ENCODE assay signal across 8 cellular contexts in genomic region chr1:44423706-44424546, GRCh38. TPM values are rescaled to one million over a fixed set of nuclear protein-coding genes. Genes with fewer than 3 reads are reported as not detected.
A peak's percentile ranks its signal among the peaks of the same experiment; 100 is the strongest.
DNase-seq lines count a peak whose midpoint lies in the region; ATAC-seq and TF ChIP-seq lines count a peak whose summit lies in the region.

No MANE protein-coding gene starts in this region.

- H2AFZ ChIP-seq in neural progenitor cell (replicated peaks), result no peak overlapping the region

- H3K4me1 ChIP-seq in HEK293 (ENCODE audit: control insufficient read depth, insufficient read depth, low read length) (peaks cover 10% of the 10 kb centered on the region), right atrium auricular region (peaks cover 0 to 32% of the 10 kb centered on the region in 2 donors), neural progenitor cell (peaks cover 33% of the 10 kb centered on the region)

- H3K27ac Mint-ChIP-seq in WTC11, result peak overlapping the region; percentile 26
- no peak overlapping the region for H3K27ac Mint-ChIP-seq in neural progenitor cell

- H3K27me3 Mint-ChIP-seq in WTC11 (ENCODE audit: low read depth), result no peaks in the 10 kb centered on the region; the same call in 1 of the 2 replicates
- H3K27me3 Mint-ChIP-seq in neural progenitor cell (ENCODE audit: insufficient read depth, low read depth), result peaks cover 40% of the 10 kb centered on the region

- H3K27ac ChIP-seq in HEK293 (ENCODE audit: extremely low read depth, low read depth, low read length) (no peak overlapping the region), right atrium auricular region (no peak overlapping the region), neural progenitor cell (no peak overlapping the region)

- DNase-seq in WTC11 (ENCODE audit: low spot score), result no peak
- peak; percentile 65 for DNase-seq in right atrium auricular region (ENCODE audit: low spot score)
- peak; percentile 58 for DNase-seq in superior temporal gyrus (ENCODE audit: extremely low spot score)
- no peak for DNase-seq in neural progenitor cell (ENCODE audit: low spot score)

- H3K4me1 Mint-ChIP-seq in WTC11 (peaks cover 72% of the 10 kb centered on the region), neural progenitor cell (peaks cover 54% of the 10 kb centered on the region)

- POLR2A ChIA-PET in HEK293 (lab: Yijun Ruan, JAX), result no interaction called here
- POLR2A ChIA-PET in WTC11 (lab: Charles Lee), result interaction anchor here (1.0 kb wide), 1 partner anchor 16 kb away, joined by 3 read pairs; no protein-coding TSS in a partner anchor

- H3K4me3 Mint-ChIP-seq in WTC11, result no peak overlapping the region
- H3K4me3 Mint-ChIP-seq in neural progenitor cell, result no peak overlapping the region

- peaks cover 45% of the 10 kb centered on the region for H4K20me1 ChIP-seq in neural progenitor cell (ENCODE audit: low read depth)

- H3K9me3 Mint-ChIP-seq in WTC11 (no peaks in the 10 kb centered on the region), neural progenitor cell (no peaks in the 10 kb centered on the region)

- H3K36me3 ChIP-seq in HEK293 (ENCODE audit: control insufficient read depth in 2 of 2, insufficient read depth in 1 of 2, low read length in 2 of 2) (no peaks in the 10 kb centered on the region), right atrium auricular region (no peaks in the 10 kb centered on the region), neural progenitor cell (no peaks in the 10 kb centered on the region)

- peaks cover 41% of the 10 kb centered on the region for H3F3A ChIP-seq in neural progenitor cell (ENCODE audit: low read depth)

- no peaks in the 10 kb centered on the region for H3K9me3 ChIP-seq in HEK293 (ENCODE audit: control insufficient read depth, insufficient read depth, low read depth, low read length)
- no peaks in the 10 kb centered on the region for H3K9me3 ChIP-seq in right atrium auricular region
- H3K9me3 ChIP-seq in neural progenitor cell (ENCODE audit: low read depth), result no peaks in the 10 kb centered on the region

- H3K36me3 Mint-ChIP-seq in WTC11 (no peaks in the 10 kb centered on the region), neural progenitor cell (no peaks in the 10 kb centered on the region)

- no peak for ATAC-seq in WTC11
- ATAC-seq in GM21381 (IDR thresholded peaks at IDR 0.05; ENCODE audit: unreplicated experiment), result no peak
- ATAC-seq in HG02840 (IDR thresholded peaks at IDR 0.05; ENCODE audit: low FRiP score, unreplicated experiment), result no peak
- no peak for ATAC-seq in GM19452 (IDR thresholded peaks at IDR 0.05; ENCODE audit: unreplicated experiment)

- no peak for TF ChIP-seq CTCF in HEK293 (tag by site-specific recombination; IDR thresholded peaks at IDR 0.05)
- no peak for TF ChIP-seq CTCF in WTC11 (IDR thresholded peaks at IDR 0.05)
- no peak for TF ChIP-seq CTCF in right atrium auricular region (IDR thresholded peaks at IDR 0.05)
- TF ChIP-seq CTCF in neural progenitor cell (IDR thresholded peaks at IDR 0.05), result no peak

- CTCF ChIA-PET in HEK293 (lab: Yijun Ruan, JAX) (interaction anchor here (0.6 to 0.7 kb wide), 2 partner anchors 27 to 60 kb away, joined by 3 read pairs; no protein-coding TSS in a partner anchor), WTC11 (lab: Charles Lee) (interaction anchor here (1.0 to 2.4 kb wide), 5 partner anchors 19 to 171 kb away, joined by 3 to 7 read pairs (median 5); partner anchors contain the start of gene RNF220)

- H3K27me3 ChIP-seq in right atrium auricular region, result peaks cover 10 to 14% of the 10 kb centered on the region in 2 donors
- peaks cover 100% of the 10 kb centered on the region for H3K27me3 ChIP-seq in neural progenitor cell

- H3K4me3 ChIP-seq in HEK293 (ENCODE audit: low read depth, low read length) (no peak overlapping the region), right atrium auricular region (no peak overlapping the region), neural progenitor cell (no peak overlapping the region)

- no peak overlapping the region for H3K4me2 ChIP-seq in neural progenitor cell

- H3K79me2 ChIP-seq in neural progenitor cell (ENCODE audit: low read depth), result no peaks in the 10 kb centered on the region

- H3K9ac ChIP-seq in neural progenitor cell, result no peak overlapping the region

TF ChIP-seq in HEK293, 187 proteins besides CTCF, POLR2A, EP300 and RAD21:
- TF ChIP-seq ZNF350 (tag by site-specific recombination; IDR thresholded peaks at IDR 0.05) (no peak), ZBTB20 (tag by site-specific recombination; IDR thresholded peaks at IDR 0.05) (peak; percentile 85), ZNF843 (tag by site-specific recombination; IDR thresholded peaks at IDR 0.05) (no peak), WT1 (tag by site-specific recombination; IDR thresholded peaks at IDR 0.05) (no peak), TRIM28 (IDR thresholded peaks at IDR 0.05; ENCODE audit: borderline replicate concordance, low read length) (0 out of 2 replicates have a peak, but pooled peaks have one; percentile 39), ZFP37 (tag by site-specific recombination; IDR thresholded peaks at IDR 0.05) (no peak), ZBTB17 (tag by site-specific recombination; IDR thresholded peaks at IDR 0.05) (0 out of 2 replicates have a peak, but pooled peaks have one; percentile 17)
TF ChIP-seq in HEK293: peak in this region for 3.

TF ChIP-seq in WTC11, 78 proteins besides CTCF, POLR2A, EP300 and RAD21:
- TF ChIP-seq EMX1 (CRISPR knock-in tag; IDR thresholded peaks at IDR 0.05) (no peak), NFATC4 (CRISPR knock-in tag; IDR thresholded peaks at IDR 0.05) (no peak), ZBTB21 (CRISPR knock-in tag; IDR thresholded peaks at IDR 0.05; ENCODE audit: borderline replicate concordance) (no peak), IRF2 (CRISPR knock-in tag; IDR thresholded peaks at IDR 0.05; ENCODE audit: borderline replicate concordance, low read depth) (no peak), PRDM15 (CRISPR knock-in tag; IDR thresholded peaks at IDR 0.05) (no peak), JUN (CRISPR knock-in tag; IDR thresholded peaks at IDR 0.05) (no peak), AFF4 (CRISPR knock-in tag; IDR thresholded peaks at IDR 0.05; ENCODE audit: borderline replicate concordance) (no peak)

RNA-seq across cellular contexts. Expression of gene RNF220, which starts 18.9 kb away (rescaled TPM):
- 117 to 128 TPM (median 124 TPM) in 3 replicates for total RNA-seq in WTC11 (2021)
- 10 to 100 TPM; 76.1 to 91.6 TPM for total RNA-seq in right atrium auricular region
- 93.8 and 133 TPM in 2 replicates for total RNA-seq in neural progenitor cell (ENCODE audit: low replicate concordance)

Comparison
In these comparisons a context has a peak if more than half of its experiments do, and no peak if none do; other contexts are left out.
1. DNase-seq: peak in right atrium auricular region (single experiment) and superior temporal gyrus (single experiment); none in WTC11 (single experiment) and neural progenitor cell (single experiment).